ENCODE assay signal across 1 cellular context in genomic region chr14:75383721-75384120, GRCh38.
TF ChIP-seq lines count a peak whose summit lies in the region.

No MANE protein-coding gene starts in this region.

TF ChIP-seq in HepG2, 621 proteins besides CTCF, POLR2A, EP300 and RAD21 (continued from another document):
- TF ChIP-seq ZNF770 (CRISPR knock-in tag; IDR thresholded peaks at IDR 0.05): no peak
- TF ChIP-seq ZNF276 (CRISPR knock-in tag; IDR thresholded peaks at IDR 0.05; ENCODE audit: low read depth): no peak
- TF ChIP-seq RFX5 (IDR thresholded peaks at IDR 0.05; ENCODE audit: low read depth, low read length): no peak
TF ChIP-seq in HepG2: peak in this region for 0.
